Comparison of ENCODE assay signal across 8 cellular contexts in the genomic region with DNA sequence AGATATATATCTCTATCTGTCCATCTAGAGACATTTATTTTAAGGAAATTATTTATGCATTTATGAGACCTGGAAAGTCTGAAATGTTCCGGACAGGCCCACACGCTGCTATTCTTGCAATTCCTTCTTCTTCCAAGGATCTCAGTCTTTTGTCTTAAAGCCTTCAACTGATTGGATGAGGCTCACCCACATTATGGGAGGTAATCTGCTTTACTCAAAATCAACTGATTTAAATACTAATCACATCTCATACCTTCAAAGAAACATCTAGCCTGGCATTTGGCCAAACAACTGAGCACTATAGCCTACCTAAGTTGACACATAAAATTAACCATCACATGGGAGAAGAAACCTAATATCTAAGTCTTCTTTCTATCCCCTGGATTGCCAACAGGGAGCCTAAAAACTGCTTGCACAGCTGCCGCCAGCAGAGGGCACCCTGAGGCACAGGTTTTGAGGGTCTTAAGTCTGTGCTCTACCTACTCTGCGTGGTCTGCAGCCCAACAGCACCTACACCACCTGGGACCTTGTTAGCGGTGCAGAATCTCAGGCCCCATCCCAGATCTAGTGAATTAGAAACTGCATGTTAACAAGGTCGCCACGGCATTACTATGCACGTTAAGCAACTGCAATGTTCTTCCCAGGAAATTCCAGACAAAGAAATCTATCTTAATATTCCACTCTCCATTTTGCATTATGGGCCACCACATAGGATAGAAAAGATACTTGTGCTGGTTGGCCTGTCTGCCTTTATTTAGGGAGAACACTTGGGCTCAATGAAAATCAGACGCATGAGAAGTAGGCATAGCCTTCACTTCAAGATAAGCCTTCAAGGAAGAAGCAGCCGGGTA.
DNase-seq lines count a peak whose midpoint lies in the region; ATAC-seq, FAIRE-seq and TF ChIP-seq lines count a peak whose summit lies in the region.

No MANE protein-coding gene starts in this region.

- WGBS in A549 (ENCODE audit: missing lambda C conversion rate): 31% methylated on average over 10 of the region's 10 CpGs
- WGBS in lung, 2 donors: 43 to 49% methylated on average over 10 of the region's 10 CpGs

- H3K27ac ChIP-seq in A549: no peak overlapping the region
- no peak overlapping the region for H3K27ac ChIP-seq in lung (ENCODE audit: low read depth in 1 of 2, low read length in 1 of 2)

- DNase-seq in A549 (ENCODE audit: low read depth in 1 of 2, low spot score in 1 of 2): peak in 1 of 2 experiments; percentile 53
- DNase-seq in GM12865 (ENCODE audit: low read depth): peak; percentile 70
- DNase-seq in NCI-H1105 (lab: John Stamatoyannopoulos, UW): peak; percentile 10
- peak; percentile 52 for DNase-seq in astrocyte of the hippocampus (ENCODE audit: low read depth, low spot score)
- DNase-seq in lung (ENCODE audit: low spot score): no peak
- DNase-seq in NCI-H187 treated with DMSO at 0.1 percent for 48 hours (lab: John Stamatoyannopoulos, UW): no peak
- no peak for DNase-seq in NCI-H2029 treated with DMSO at 0.1 percent for 48 hours (lab: John Stamatoyannopoulos, UW)
- DNase-seq in NCI-H2196 treated with DMSO at 0.1 percent for 48 hours (lab: John Stamatoyannopoulos, UW; ENCODE audit: unreplicated experiment): no peak

- peak; percentile 31; the same call in 2 of the 3 replicates for TF ChIP-seq CTCF in A549 (IDR thresholded peaks at IDR 0.05)
- peak; percentile 67 for TF ChIP-seq CTCF in GM12865 (IDR thresholded peaks at IDR 0.05; ENCODE audit: insufficient read depth, low read depth, low read length, missing control alignments)
- no peak for TF ChIP-seq CTCF in lung (IDR thresholded peaks at IDR 0.05; ENCODE audit: control extremely low read depth, extremely low read depth)

- H3K36me3 ChIP-seq in lung (ENCODE audit: control insufficient read depth in 2 of 2, insufficient read depth in 2 of 2, low read length in 2 of 2): no peaks in the 10 kb centered on the region

- H3K4me2 ChIP-seq in A549: no peak overlapping the region

- FAIRE-seq in A549 (lab: Jason Lieb, UNC): no peak

- H3K4me3 ChIP-seq in A549: no peak overlapping the region
- H3K4me3 ChIP-seq in GM12865 (ENCODE audit: low read depth, low read length): no peak overlapping the region
- H3K4me3 ChIP-seq in lung: no peak overlapping the region

- CTCF ChIA-PET in A549 (lab: Yijun Ruan, JAX): no interaction called here

- no peak for TF ChIP-seq EP300 in A549 (IDR thresholded peaks at IDR 0.05)

- H3K27me3 ChIP-seq in lung (ENCODE audit: control insufficient read depth, insufficient read depth): no peaks in the 10 kb centered on the region

- TF ChIP-seq POLR2A in A549 (IDR thresholded peaks at IDR 0.05; ENCODE audit: low read length): no peak

- ATAC-seq in A549: peak; percentile 43 to 72; a peak in 4 of 6 replicates
- ATAC-seq in lung (ENCODE audit: insufficient read depth, low FRiP score): peak; percentile 34

- POLR2A ChIA-PET in A549 (lab: Yijun Ruan, JAX): interaction anchor here (0.6 kb wide), 1 partner anchor 112 kb away, joined by 4 read pairs; no protein-coding TSS in a partner anchor

- TF ChIP-seq RAD21 in A549 (conservative IDR thresholded peaks at IDR 0.05 in 1 of 2, IDR thresholded peaks at IDR 0.05 in 1 of 2): peak in 1 of 2 experiments; percentile 56; a peak in 3 of 5 replicates

- H3K4me1 ChIP-seq in A549 (no peaks in the 10 kb centered on the region), lung (ENCODE audit: control insufficient read depth in 2 of 2, insufficient read depth in 2 of 2, low read length in 2 of 2) (no peaks in the 10 kb centered on the region)

- H3K9me3 ChIP-seq in A549 (no peaks in the 10 kb centered on the region), lung (ENCODE audit: control insufficient read depth in 2 of 2, insufficient read depth in 1 of 2, low read length in 1 of 2) (peaks cover 0 to 3% of the 10 kb centered on the region in 2 donors)

TF ChIP-seq in A549, 52 proteins besides CTCF, POLR2A, EP300 and RAD21:
- TF ChIP-seq EHF (CRISPR knock-in tag; IDR thresholded peaks at IDR 0.05): no peak
- TF ChIP-seq NR3C1 (IDR thresholded peaks at IDR 0.05): no peak
- no peak for TF ChIP-seq MAX (IDR thresholded peaks at IDR 0.05)
- TF ChIP-seq SMC3 (IDR thresholded peaks at IDR 0.05): peak; percentile 45; the same call in 2 of the 3 replicates
- TF ChIP-seq ZFP36 (IDR thresholded peaks at IDR 0.05; ENCODE audit: borderline replicate concordance, partially characterized antibody): no peak

Comparison
In these comparisons a context has a peak if more than half of its experiments do, and no peak if none do; other contexts are left out.
1. DNase-seq: peak in GM12865 (single experiment), NCI-H1105 (single experiment) and astrocyte of the hippocampus (single experiment); none in lung (single experiment), NCI-H187 treated with DMSO at 0.1 percent for 48 hours (single experiment), NCI-H2029 treated with DMSO at 0.1 percent for 48 hours (single experiment) and NCI-H2196 treated with DMSO at 0.1 percent for 48 hours (single experiment).